ENCODE assay signal across 1 cellular context in the genomic region with DNA sequence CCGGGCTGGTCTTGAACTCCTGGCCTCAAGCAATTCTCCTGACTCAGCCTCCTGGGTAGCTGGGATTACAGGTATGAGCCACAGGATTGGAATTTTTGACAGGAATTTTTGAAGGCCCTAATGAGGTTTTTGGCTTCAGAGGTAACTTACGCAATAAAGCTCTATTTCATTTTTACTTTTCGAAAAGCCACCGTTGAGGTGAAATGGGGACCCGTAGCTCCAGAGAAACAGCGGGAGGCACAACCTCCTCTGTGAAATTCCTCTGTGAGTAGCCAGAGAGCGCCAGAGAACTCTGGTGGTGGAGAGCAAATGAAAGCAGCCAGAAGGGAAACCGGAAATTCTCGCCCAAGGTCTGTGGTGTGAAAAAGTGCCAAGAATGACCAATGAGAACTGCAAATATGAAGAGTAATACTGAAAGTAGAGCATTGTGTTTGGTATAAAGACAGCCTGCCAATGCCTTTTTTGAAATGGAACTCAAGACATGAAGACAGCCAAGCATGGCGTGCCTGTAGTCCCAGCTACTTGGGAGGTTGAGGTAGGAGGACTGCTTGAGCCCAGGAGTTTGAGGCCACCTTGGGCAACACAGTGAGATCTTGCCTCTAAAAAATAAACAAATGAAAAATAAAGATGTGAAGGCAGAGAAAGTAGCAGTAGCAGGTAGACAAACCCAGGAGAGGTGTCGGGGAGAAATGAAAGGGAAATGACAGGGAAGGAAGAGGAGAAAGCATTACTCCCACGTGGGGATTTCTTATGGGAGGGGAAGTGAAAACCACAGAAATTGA.
TF ChIP-seq lines count a peak whose summit lies in the region.

No MANE protein-coding gene starts in this region.

TF ChIP-seq in GM23338, 12 proteins besides CTCF, POLR2A, EP300 and RAD21:
- TF ChIP-seq, protein P1, sequence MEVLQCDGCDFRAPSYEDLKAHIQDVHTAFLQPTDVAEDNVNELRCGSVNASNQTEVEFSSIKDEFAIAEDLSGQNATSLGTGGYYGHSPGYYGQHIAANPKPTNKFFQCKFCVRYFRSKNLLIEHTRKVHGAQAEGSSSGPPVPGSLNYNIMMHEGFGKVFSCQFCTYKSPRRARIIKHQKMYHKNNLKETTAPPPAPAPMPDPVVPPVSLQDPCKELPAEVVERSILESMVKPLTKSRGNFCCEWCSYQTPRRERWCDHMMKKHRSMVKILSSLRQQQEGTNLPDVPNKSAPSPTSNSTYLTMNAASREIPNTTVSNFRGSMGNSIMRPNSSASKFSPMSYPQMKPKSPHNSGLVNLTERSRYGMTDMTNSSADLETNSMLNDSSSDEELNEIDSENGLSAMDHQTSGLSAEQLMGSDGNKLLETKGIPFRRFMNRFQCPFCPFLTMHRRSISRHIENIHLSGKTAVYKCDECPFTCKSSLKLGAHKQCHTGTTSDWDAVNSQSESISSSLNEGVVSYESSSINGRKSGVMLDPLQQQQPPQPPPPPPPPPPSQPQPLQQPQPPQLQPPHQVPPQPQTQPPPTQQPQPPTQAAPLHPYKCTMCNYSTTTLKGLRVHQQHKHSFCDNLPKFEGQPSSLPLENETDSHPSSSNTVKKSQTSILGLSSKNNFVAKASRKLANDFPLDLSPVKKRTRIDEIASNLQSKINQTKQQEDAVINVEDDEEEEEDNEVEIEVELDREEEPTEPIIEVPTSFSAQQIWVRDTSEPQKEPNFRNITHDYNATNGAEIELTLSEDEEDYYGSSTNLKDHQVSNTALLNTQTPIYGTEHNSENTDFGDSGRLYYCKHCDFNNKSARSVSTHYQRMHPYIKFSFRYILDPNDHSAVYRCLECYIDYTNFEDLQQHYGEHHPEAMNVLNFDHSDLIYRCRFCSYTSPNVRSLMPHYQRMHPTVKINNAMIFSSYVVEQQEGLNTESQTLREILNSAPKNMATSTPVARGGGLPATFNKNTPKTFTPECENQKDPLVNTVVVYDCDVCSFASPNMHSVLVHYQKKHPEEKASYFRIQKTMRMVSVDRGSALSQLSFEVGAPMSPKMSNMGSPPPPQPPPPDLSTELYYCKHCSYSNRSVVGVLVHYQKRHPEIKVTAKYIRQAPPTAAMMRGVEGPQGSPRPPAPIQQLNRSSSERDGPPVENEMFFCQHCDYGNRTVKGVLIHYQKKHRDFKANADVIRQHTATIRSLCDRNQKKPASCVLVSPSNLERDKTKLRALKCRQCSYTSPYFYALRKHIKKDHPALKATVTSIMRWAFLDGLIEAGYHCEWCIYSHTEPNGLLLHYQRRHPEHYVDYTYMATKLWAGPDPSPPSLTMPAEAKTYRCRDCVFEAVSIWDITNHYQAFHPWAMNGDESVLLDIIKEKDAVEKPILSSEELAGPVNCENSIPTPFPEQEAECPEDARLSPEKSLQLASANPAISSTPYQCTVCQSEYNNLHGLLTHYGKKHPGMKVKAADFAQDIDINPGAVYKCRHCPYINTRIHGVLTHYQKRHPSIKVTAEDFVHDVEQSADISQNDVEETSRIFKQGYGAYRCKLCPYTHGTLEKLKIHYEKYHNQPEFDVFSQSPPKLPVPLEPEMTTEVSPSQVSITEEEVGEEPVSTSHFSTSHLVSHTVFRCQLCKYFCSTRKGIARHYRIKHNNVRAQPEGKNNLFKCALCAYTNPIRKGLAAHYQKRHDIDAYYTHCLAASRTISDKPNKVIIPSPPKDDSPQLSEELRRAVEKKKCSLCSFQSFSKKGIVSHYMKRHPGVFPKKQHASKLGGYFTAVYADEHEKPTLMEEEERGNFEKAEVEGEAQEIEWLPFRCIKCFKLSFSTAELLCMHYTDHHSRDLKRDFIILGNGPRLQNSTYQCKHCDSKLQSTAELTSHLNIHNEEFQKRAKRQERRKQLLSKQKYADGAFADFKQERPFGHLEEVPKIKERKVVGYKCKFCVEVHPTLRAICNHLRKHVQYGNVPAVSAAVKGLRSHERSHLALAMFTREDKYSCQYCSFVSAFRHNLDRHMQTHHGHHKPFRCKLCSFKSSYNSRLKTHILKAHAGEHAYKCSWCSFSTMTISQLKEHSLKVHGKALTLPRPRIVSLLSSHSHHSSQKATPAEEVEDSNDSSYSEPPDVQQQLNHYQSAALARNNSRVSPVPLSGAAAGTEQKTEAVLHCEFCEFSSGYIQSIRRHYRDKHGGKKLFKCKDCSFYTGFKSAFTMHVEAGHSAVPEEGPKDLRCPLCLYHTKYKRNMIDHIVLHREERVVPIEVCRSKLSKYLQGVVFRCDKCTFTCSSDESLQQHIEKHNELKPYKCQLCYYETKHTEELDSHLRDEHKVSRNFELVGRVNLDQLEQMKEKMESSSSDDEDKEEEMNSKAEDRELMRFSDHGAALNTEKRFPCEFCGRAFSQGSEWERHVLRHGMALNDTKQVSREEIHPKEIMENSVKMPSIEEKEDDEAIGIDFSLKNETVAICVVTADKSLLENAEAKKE (CRISPR knock-in tag; IDR thresholded peaks at IDR 0.05), result 0 out of 2 replicates have a peak, but pooled peaks have one; percentile 65
- no peak for TF ChIP-seq EZH2 (IDR thresholded peaks at IDR 0.05; ENCODE audit: low read depth, unreplicated experiment)
